In genomic region chr4:184693056-184693455, GRCh38 we compare ENCODE assay signal across 16 cellular contexts.
"Had no signal": no experiment of that assay in that cellular context is flagged by ENCODE, and none has a peak within 500 bp of the region (broad histone marks: within the 10 kb centered on the region; RNA-seq: fewer than 3 reads in every experiment).

No MANE protein-coding gene starts in this region.

- DNase-seq: activated CD4-positive, alpha-beta T cell treated with anti-CD3 and anti-CD28 coated beads for 4 hours; activated CD8-positive, alpha-beta memory T cell treated with anti-CD3 and anti-CD28 coated beads, Interleukin-2, amount 50 U/mL, for 4 hours; activated CD8-positive, alpha-beta T cell treated with anti-CD3 and anti-CD28 coated beads, Interleukin-2, amount 10 ng/mL, durations not matched to agents 7 days and 5 days; activated gamma-delta T cell treated with Interleukin-2 at 50 U/mL for 16 hours; activated naive CD8-positive, alpha-beta T cell treated with anti-CD3 and anti-CD28 coated beads for 36 hours; anterior cingulate cortex; colonic mucosa; heart right ventricle; left colon; right lobe of liver; upper lobe of left lung had no signal

- H3K27me3 ChIP-seq: cardiac muscle cell, colonic mucosa, gastroesophageal sphincter, heart right ventricle, right lobe of liver, upper lobe of left lung had no signal

- H3K9me3 ChIP-seq: colonic mucosa, gastroesophageal sphincter, heart right ventricle, right lobe of liver, upper lobe of left lung had no signal

- H3K4me3 ChIP-seq: cardiac muscle cell, colonic mucosa, gastroesophageal sphincter, heart right ventricle, lung, right lobe of liver, upper lobe of left lung had no signal

- ATAC-seq: activated CD8-positive, alpha-beta T cell treated with anti-CD3 and anti-CD28 coated beads, Interleukin-2, amount 10 ng/mL, durations not matched to agents 7 days and 5 days; esophagus mucosa; gastroesophageal sphincter; heart right ventricle; left colon; right lobe of liver had no signal

- H3K27ac ChIP-seq: cardiac muscle cell, colonic mucosa, gastroesophageal sphincter, heart right ventricle, right lobe of liver, upper lobe of left lung had no signal

- H3K4me1 ChIP-seq: colonic mucosa, right lobe of liver, upper lobe of left lung had no signal

- H3K36me3 ChIP-seq: colonic mucosa had no signal

- FAIRE-seq: islet of Langerhans had no signal
